In genomic region chr3:196227629-196228493, GRCh38 we compare ENCODE assay signal across 11 cellular contexts. TPM values are rescaled to one million over a fixed set of nuclear protein-coding genes. Genes with fewer than 3 reads are reported as not detected.
DNase-seq lines count a peak whose midpoint lies in the region; ATAC-seq, FAIRE-seq and TF ChIP-seq lines count a peak whose summit lies in the region.
"Had no signal": no experiment of that assay in that cellular context is flagged by ENCODE, and none has a peak within 500 bp of the region (broad histone marks: within the 10 kb centered on the region; RNA-seq: fewer than 3 reads in every experiment).

No MANE protein-coding gene starts in this region.

- no peak overlapping the region for H3K4me3 ChIP-seq in astrocyte (ENCODE audit: insufficient read depth, low read depth, low read length)
- no peak overlapping the region for H3K4me3 ChIP-seq in hepatocyte

- no peaks in the 10 kb centered on the region for H3K9me3 Mint-ChIP-seq in astrocyte (ENCODE audit: unreplicated experiment)
- H3K9me3 Mint-ChIP-seq: activated T-helper 1 cell treated with anti-CD3 and anti-CD28 coated beads, Interleukin-12 subunit alpha, Interleukin-12 subunit beta, Interleukin-2, Interleukin-4 antibody, amounts not matched to agents 30 ng/mL and 10 ng/mL and 1 ng/mL, durations not matched to agents 14 hours and 24 hours and 36 hours had no signal

- H2AFZ ChIP-seq in astrocyte (ENCODE audit: low read depth, low read length): no peak overlapping the region
- no peak overlapping the region for H2AFZ ChIP-seq in hepatocyte

- H3K4me1 Mint-ChIP-seq in astrocyte (ENCODE audit: low read depth, unreplicated experiment): peaks cover 8% of the 10 kb centered on the region

- H3K4me2 ChIP-seq in astrocyte (ENCODE audit: low read length): no peak overlapping the region
- H3K4me2 ChIP-seq in hepatocyte: no peak overlapping the region

- H3K27me3 Mint-ChIP-seq in astrocyte (ENCODE audit: low read depth, unreplicated experiment): no peaks in the 10 kb centered on the region

- no peaks in the 10 kb centered on the region for H3K36me3 ChIP-seq in astrocyte (ENCODE audit: insufficient read depth, low read length)
- no peaks in the 10 kb centered on the region for H3K36me3 ChIP-seq in hepatocyte (replicated peaks; ENCODE audit: insufficient read depth, low read depth)

- H3K9ac ChIP-seq in astrocyte (ENCODE audit: low read length): no peak overlapping the region

- H3K79me2 ChIP-seq in astrocyte (ENCODE audit: insufficient read depth, low read length) (no peaks in the 10 kb centered on the region), hepatocyte (no peaks in the 10 kb centered on the region)

- WGBS in hepatocyte (ENCODE audit: low lambda C conversion rate, missing lambda C conversion rate): 68% methylated on average over 24 of the region's 24 CpGs

- H3K27me3 ChIP-seq in astrocyte (ENCODE audit: insufficient read depth, low read length) (peaks cover under 1% of the 10 kb centered on the region), hepatocyte (no peaks in the 10 kb centered on the region)

- no peak overlapping the region for H3K27ac ChIP-seq in astrocyte (ENCODE audit: low read depth, low read length)
- no peak overlapping the region for H3K27ac ChIP-seq in hepatocyte

- H3K4me3 Mint-ChIP-seq in astrocyte (ENCODE audit: unreplicated experiment): peak overlapping the region; percentile 22
- H3K4me3 Mint-ChIP-seq: activated T-helper 1 cell treated with anti-CD3 and anti-CD28 coated beads, Interleukin-12 subunit alpha, Interleukin-12 subunit beta, Interleukin-2, Interleukin-4 antibody, amounts not matched to agents 30 ng/mL and 10 ng/mL and 1 ng/mL, durations not matched to agents 14 hours and 24 hours and 36 hours had no signal

- H3K36me3 Mint-ChIP-seq in astrocyte (ENCODE audit: low read depth, unreplicated experiment): peaks cover 7% of the 10 kb centered on the region

- no peak for FAIRE-seq in astrocyte (lab: Jason Lieb, UNC)

- no peaks in the 10 kb centered on the region for H3K9me2 ChIP-seq in hepatocyte (replicated peaks; ENCODE audit: insufficient read depth)

- TF ChIP-seq CTCF in astrocyte (IDR thresholded peaks at IDR 0.05; ENCODE audit: insufficient read depth, low read depth, low read length) (no peak), hepatocyte (IDR thresholded peaks at IDR 0.05; ENCODE audit: poor library complexity) (no peak)

- H4K20me1 ChIP-seq in astrocyte (ENCODE audit: insufficient read depth, low read length): no peaks in the 10 kb centered on the region
- no peaks in the 10 kb centered on the region for H4K20me1 ChIP-seq in hepatocyte (ENCODE audit: insufficient read depth, poor library complexity, severe bottlenecking)

- no peak for ATAC-seq in GM18498 (IDR thresholded peaks at IDR 0.05; ENCODE audit: unreplicated experiment)

- H3K9me3 ChIP-seq in astrocyte (ENCODE audit: insufficient read depth, low read depth, low read length) (no peaks in the 10 kb centered on the region), hepatocyte (ENCODE audit: low read depth) (no peaks in the 10 kb centered on the region)

- no peak overlapping the region for H3K27ac Mint-ChIP-seq in astrocyte (ENCODE audit: unreplicated experiment)
- H3K27ac Mint-ChIP-seq: activated T-helper 1 cell treated with anti-CD3 and anti-CD28 coated beads, Interleukin-12 subunit alpha, Interleukin-12 subunit beta, Interleukin-2, Interleukin-4 antibody, amounts not matched to agents 30 ng/mL and 10 ng/mL and 1 ng/mL, durations not matched to agents 14 hours and 24 hours and 36 hours had no signal

- no peaks in the 10 kb centered on the region for H3K4me1 ChIP-seq in astrocyte (ENCODE audit: insufficient read depth, low read length)
- no peaks in the 10 kb centered on the region for H3K4me1 ChIP-seq in hepatocyte (ENCODE audit: insufficient read depth)

- DNase-seq in GM04503 (ENCODE audit: low read depth): peak; percentile 13
- peak; percentile 11 for DNase-seq in astrocyte (ENCODE audit: low read depth)
- DNase-seq in hepatocyte (ENCODE audit: low spot score): peak; percentile 10
- DNase-seq in renal cortical epithelial cell (ENCODE audit: low read depth): peak; percentile 19
- no peak for DNase-seq in NCI-H524 treated with DMSO at 0.1 percent for 48 hours (lab: John Stamatoyannopoulos, UW)
- no peak for DNase-seq in activated naive CD4-positive, alpha-beta T cell (lab: John Stamatoyannopoulos, UW)
- no peak for DNase-seq in NCI-H2171 treated with DMSO at 0.1 percent for 48 hours (lab: John Stamatoyannopoulos, UW)
- DNase-seq: activated CD4-positive, CD25-positive, alpha-beta regulatory T cell treated with anti-CD3 and anti-CD28 coated beads, Interleukin-2, amount 50 U/mL, for 72 hours; NCI-H526 had no signal

RNA-seq across cellular contexts. Expression of gene SLC51A, which starts 11.5 kb away (rescaled TPM):
- total RNA-seq in astrocyte (not detected in 2 replicates), hepatocyte (3.9 and 6.3 TPM in 2 replicates), renal cortical epithelial cell (not detected in 2 replicates)
- 13.9 and 15.8 TPM in 2 replicates for polyA plus RNA-seq in hepatocyte
- total RNA-seq: activated T-helper 1 cell treated with anti-CD3 and anti-CD28 coated beads, Interleukin-12 subunit alpha, Interleukin-12 subunit beta, Interleukin-2, Interleukin-4 antibody, amounts not matched to agents 30 ng/mL and 10 ng/mL and 1 ng/mL, durations not matched to agents 14 hours and 24 hours and 36 hours had no signal

RNA-seq across cellular contexts. Expression of gene ZDHHC19, which starts 16.7 kb away (rescaled TPM):
- total RNA-seq in astrocyte: 0.41 TPM in 1 of 2 replicates, not detected in the other
- total RNA-seq in hepatocyte: not detected in 2 replicates
- 0.77 and 0.79 TPM in 2 replicates for polyA plus RNA-seq in hepatocyte
- not detected in 2 replicates for total RNA-seq in renal cortical epithelial cell

RNA-seq across cellular contexts. Expression of gene PCYT1A, which starts 59.7 kb away (rescaled TPM):
- total RNA-seq in astrocyte (87.3 and 92.6 TPM in 2 replicates), hepatocyte (69.1 and 69.7 TPM in 2 replicates), renal cortical epithelial cell (73.6 and 90.0 TPM in 2 replicates)
- polyA plus RNA-seq in hepatocyte: 23.8 and 30.1 TPM in 2 replicates

Comparison
In these comparisons a context has a peak if more than half of its experiments do, and no peak if none do; other contexts are left out.
1. DNase-seq: peak in GM04503 (single experiment), astrocyte (single experiment), hepatocyte (single experiment) and renal cortical epithelial cell (single experiment); none in NCI-H524 treated with DMSO at 0.1 percent for 48 hours (single experiment), activated naive CD4-positive, alpha-beta T cell (0 of 4) and NCI-H2171 treated with DMSO at 0.1 percent for 48 hours (single experiment).